23 cellular contexts compared by ENCODE assay signal in genomic region chr1:20276428-20276827, GRCh38. TPM values are rescaled to one million over a fixed set of nuclear protein-coding genes. Genes with fewer than 3 reads are reported as not detected.
DNase-seq lines count a peak whose midpoint lies in the region; ATAC-seq, FAIRE-seq and TF ChIP-seq lines count a peak whose summit lies in the region.
"Had no signal": no experiment of that assay in that cellular context is flagged by ENCODE, and none has a peak within 500 bp of the region (broad histone marks: within the 10 kb centered on the region; RNA-seq: fewer than 3 reads in every experiment).

No MANE protein-coding gene starts in this region.

- peaks cover 7% of the 10 kb centered on the region for H3K27me3 Mint-ChIP-seq in activated CD4-positive, alpha-beta T cell treated with anti-CD3 and anti-CD28 coated beads, Interleukin-2, amount 10 ng/mL, durations not matched to agents 7 days and 5 days

- 92% methylated on average over 6 of the region's 6 CpGs; no CpG with 5 or more reads in 1 of the 2 experiments for WGBS in H1 (ENCODE audit: extremely low coverage in 1 of 2, insufficient coverage in 1 of 2, insufficient read length in 1 of 2, insufficient replicate concordance in 2 of 2, low coverage in 1 of 2, low lambda C conversion rate in 2 of 2, missing lambda C conversion rate in 1 of 2), 2 experiments
- no CpG with 5 or more reads among the region's 6 CpGs for WGBS in neuronal stem cell (ENCODE audit: extremely low coverage in 2 of 2, insufficient read length in 2 of 2, insufficient replicate concordance in 1 of 2), 2 donors
- WGBS in smooth muscle cell (ENCODE audit: low lambda C conversion rate): 92% methylated on average over 6 of the region's 6 CpGs

- FAIRE-seq in H1 (lab: Jason Lieb, UNC): no peak
- FAIRE-seq: D721Med, G401.6, GM12891, GM19239 had no signal

- no peak overlapping the region for H3K56ac ChIP-seq in H1 (replicated peaks; ENCODE audit: insufficient read length, low read depth, low read length)

- ATAC-seq in Right ventricle myocardium superior (ENCODE audit: poor library complexity): no peak
- ATAC-seq: GM23338, HCT116 had no signal

- H4K8ac ChIP-seq in H1 (ENCODE audit: extremely low read depth, insufficient read depth, low read length) (no peak overlapping the region), neuronal stem cell (ENCODE audit: low read depth, low read length) (no peak overlapping the region)

- H4K20me1 ChIP-seq in H1 (replicated peaks in 1 of 2; ENCODE audit: control insufficient read depth in 1 of 2, insufficient read depth in 2 of 2, low read length in 2 of 2) (peaks cover 0 to 2% of the 10 kb centered on the region in 2 experiments), smooth muscle cell (ENCODE audit: low read depth) (no peaks in the 10 kb centered on the region)

- H3K4me3 ChIP-seq in H1 (ENCODE audit: extremely low read depth in 1 of 4, insufficient read depth in 2 of 4, low read depth in 3 of 4, low read length in 4 of 4) (no peak overlapping the region), neuronal stem cell (ENCODE audit: low read length in 2 of 2) (peak overlapping the region in 1 of 2 donors; percentile 8), SJCRH30 (no peak overlapping the region), smooth muscle cell (no peak overlapping the region)
- H3K4me3 ChIP-seq: GM23338 had no signal

- H2BK5ac ChIP-seq in H1 (ENCODE audit: low read depth, low read length): no peak overlapping the region
- no peak overlapping the region for H2BK5ac ChIP-seq in neuronal stem cell (ENCODE audit: low read length)

- H3K9ac ChIP-seq in H1 (replicated peaks in 1 of 4; ENCODE audit: extremely low read depth in 1 of 4, low read depth in 3 of 4, low read length in 3 of 4) (no peak overlapping the region), neuronal stem cell (ENCODE audit: low read depth, low read length, poor library complexity) (no peak overlapping the region), smooth muscle cell (ENCODE audit: low read depth) (no peak overlapping the region)

- H2BK12ac ChIP-seq in H1 (ENCODE audit: low read depth, low read length) (no peak overlapping the region), neuronal stem cell (ENCODE audit: low read length) (no peak overlapping the region)

- POLR2A ChIA-PET in activated CD4-positive, alpha-beta T cell treated with anti-CD3 and anti-CD28 coated beads, Interleukin-2, amount 10 ng/mL, durations not matched to agents 7 days and 5 days (lab: Charles Lee): no interaction called here
- POLR2A ChIA-PET in H1 (lab: Charles Lee; ENCODE audit: partially characterized antibody): interaction anchor here (1.3 kb wide), 1 partner anchor 24 kb away, joined by 3 read pairs; no protein-coding TSS in a partner anchor

- no peak for TF ChIP-seq RAD21 in H1 (IDR thresholded peaks at IDR 0.05 in 1 of 2, conservative IDR thresholded peaks at IDR 0.05 in 1 of 2; ENCODE audit: low read depth in 2 of 2, low read length in 2 of 2)

- H3K27me3 ChIP-seq in H1 (replicated peaks in 1 of 4; ENCODE audit: control insufficient read depth in 3 of 4, extremely low read depth in 1 of 4, insufficient read depth in 3 of 4, low read length in 3 of 4) (peaks cover 0 to 5% (median 0%) of the 10 kb centered on the region in 4 experiments; a peak in 3 of 7 replicates), neuronal stem cell (ENCODE audit: control insufficient read depth in 3 of 3, insufficient read depth in 3 of 3, low read depth in 1 of 3, low read length in 3 of 3) (peaks cover 0 to 5% (median 0%) of the 10 kb centered on the region in 3 experiments), SJCRH30 (no peaks in the 10 kb centered on the region; the same call in 1 of the 2 replicates), smooth muscle cell (ENCODE audit: low read depth) (no peaks in the 10 kb centered on the region)

- H3K79me1 ChIP-seq in H1 (ENCODE audit: low read depth, low read length): no peaks in the 10 kb centered on the region
- H3K79me1 ChIP-seq in neuronal stem cell (ENCODE audit: low read depth, low read length): no peaks in the 10 kb centered on the region

- H2BK120ac ChIP-seq in H1 (replicated peaks; ENCODE audit: low read depth, low read length): no peak overlapping the region
- no peak overlapping the region for H2BK120ac ChIP-seq in neuronal stem cell (ENCODE audit: low read depth, low read length)

- no peak overlapping the region for H3K4me3 Mint-ChIP-seq in activated CD4-positive, alpha-beta T cell treated with anti-CD3 and anti-CD28 coated beads, Interleukin-2, amount 10 ng/mL, durations not matched to agents 7 days and 5 days
- H3K4me3 Mint-ChIP-seq: CD4-positive, alpha-beta T cell; GM23338; HFFc6 had no signal

- TF ChIP-seq CTCF in H1 (IDR thresholded peaks at IDR 0.05; ENCODE audit: control extremely low read depth in 1 of 3, insufficient read depth in 1 of 3, low read depth in 1 of 3, low read length in 3 of 3) (no peak), smooth muscle cell (IDR thresholded peaks at IDR 0.05; ENCODE audit: borderline replicate concordance, insufficient read depth, poor library complexity, severe bottlenecking) (no peak)

- CTCF ChIA-PET in activated CD4-positive, alpha-beta T cell treated with anti-CD3 and anti-CD28 coated beads, Interleukin-2, amount 10 ng/mL, durations not matched to agents 7 days and 5 days (lab: Charles Lee): no interaction called here
- CTCF ChIA-PET in H1 (lab: Charles Lee; ENCODE audit: partially characterized antibody): interaction anchor here (0.7 to 1.4 kb wide), 4 partner anchors 14 to 694 kb away, joined by 3 to 4 read pairs (median 4); no protein-coding TSS in a partner anchor

- peaks cover 9% of the 10 kb centered on the region; the same call in 1 of the 2 replicates for H3K23me2 ChIP-seq in H1 (ENCODE audit: low read depth, low read length)

- H3K4me2 ChIP-seq in H1 (ENCODE audit: insufficient read depth in 1 of 2, low read depth in 2 of 2, low read length in 2 of 2): no peak overlapping the region
- no peak overlapping the region for H3K4me2 ChIP-seq in neuronal stem cell (ENCODE audit: insufficient read depth, low read length, poor library complexity, severe bottlenecking)
- no peak overlapping the region for H3K4me2 ChIP-seq in smooth muscle cell
- H3K4me2 ChIP-seq: GM23338 had no signal

- H3K36me3 ChIP-seq in H1 (ENCODE audit: control insufficient read depth in 2 of 4, insufficient read depth in 4 of 4, low read length in 3 of 4): no peaks in the 10 kb centered on the region
- no peaks in the 10 kb centered on the region for H3K36me3 ChIP-seq in neuronal stem cell (replicated peaks in 1 of 2; ENCODE audit: control insufficient read depth in 2 of 2, insufficient read depth in 2 of 2, low read length in 2 of 2)
- no peaks in the 10 kb centered on the region for H3K36me3 ChIP-seq in SJCRH30
- H3K36me3 ChIP-seq in smooth muscle cell (ENCODE audit: low read depth): no peaks in the 10 kb centered on the region

- no peak overlapping the region for H3K14ac ChIP-seq in H1 (ENCODE audit: insufficient read length)
- no peak overlapping the region for H3K14ac ChIP-seq in neuronal stem cell (ENCODE audit: low read length)

- H3K18ac ChIP-seq in H1 (ENCODE audit: extremely low read depth, low read length) (no peak overlapping the region), neuronal stem cell (ENCODE audit: low read length) (peak overlapping the region; percentile 7)

- no peak for TF ChIP-seq POLR2A in H1 (IDR thresholded peaks at IDR 0.05; ENCODE audit: control extremely low read depth in 1 of 2, low read depth in 2 of 2, low read length in 2 of 2)

- H3K36me3 Mint-ChIP-seq in activated CD4-positive, alpha-beta T cell treated with anti-CD3 and anti-CD28 coated beads, Interleukin-2, amount 10 ng/mL, durations not matched to agents 7 days and 5 days (ENCODE audit: low read depth): no peaks in the 10 kb centered on the region

- H3K27ac ChIP-seq in H1 (ENCODE audit: low read depth, low read length) (no peak overlapping the region), neuronal stem cell (replicated peaks; ENCODE audit: low read length) (no peak overlapping the region), SJCRH30 (no peak overlapping the region), smooth muscle cell (ENCODE audit: low read depth) (no peak overlapping the region)
- H3K27ac ChIP-seq: C4-2B, HL-60 had no signal

- no peaks in the 10 kb centered on the region for H3K79me2 ChIP-seq in H1 (ENCODE audit: control insufficient read depth in 1 of 2, insufficient read depth in 2 of 2, low read length in 2 of 2)
- no peaks in the 10 kb centered on the region for H3K79me2 ChIP-seq in smooth muscle cell (ENCODE audit: low read depth)

- H4K91ac ChIP-seq in H1 (replicated peaks; ENCODE audit: insufficient read length, low read length): no peak overlapping the region
- H4K91ac ChIP-seq in neuronal stem cell (ENCODE audit: low read depth, low read length, poor library complexity): no peak overlapping the region

- H2AFZ ChIP-seq in H1 (ENCODE audit: low read length): no peak overlapping the region
- no peak overlapping the region for H2AFZ ChIP-seq in neuronal stem cell (ENCODE audit: low read length)
- no peak overlapping the region for H2AFZ ChIP-seq in smooth muscle cell (ENCODE audit: low read depth)
- H2AFZ ChIP-seq: GM23338 had no signal

- no peaks in the 10 kb centered on the region for H3K9me3 ChIP-seq in H1 (ENCODE audit: insufficient read depth in 2 of 2, low read depth in 1 of 2, low read length in 1 of 2)
- H3K9me3 ChIP-seq in neuronal stem cell (replicated peaks in 1 of 2; ENCODE audit: control insufficient read depth in 2 of 2, insufficient read depth in 1 of 2, low read depth in 1 of 2, low read length in 2 of 2): no peaks in the 10 kb centered on the region
- H3K9me3 ChIP-seq in SJCRH30 (replicated peaks): no peaks in the 10 kb centered on the region
- no peaks in the 10 kb centered on the region for H3K9me3 ChIP-seq in smooth muscle cell (replicated peaks; ENCODE audit: low read depth)
- H3K9me3 ChIP-seq: Caco-2 had no signal

- no peak overlapping the region for H3K23ac ChIP-seq in H1 (ENCODE audit: insufficient read length)
- no peak overlapping the region for H3K23ac ChIP-seq in neuronal stem cell (ENCODE audit: low read depth, low read length, poor library complexity)

- H3K27ac Mint-ChIP-seq in activated CD4-positive, alpha-beta T cell treated with anti-CD3 and anti-CD28 coated beads, Interleukin-2, amount 10 ng/mL, durations not matched to agents 7 days and 5 days: peak overlapping the region; percentile 34
- H3K27ac Mint-ChIP-seq: CD4-positive, alpha-beta T cell; GM23338; HFFc6 had no signal

- H3K4me1 Mint-ChIP-seq in activated CD4-positive, alpha-beta T cell treated with anti-CD3 and anti-CD28 coated beads, Interleukin-2, amount 10 ng/mL, durations not matched to agents 7 days and 5 days: no peaks in the 10 kb centered on the region

- TF ChIP-seq EP300 in H1 (IDR thresholded peaks at IDR 0.05; ENCODE audit: borderline replicate concordance in 1 of 2, low read depth in 2 of 2, low read length in 2 of 2): no peak

- H2BK20ac ChIP-seq in H1 (ENCODE audit: low read length): no peak overlapping the region

- H4K5ac ChIP-seq in H1 (ENCODE audit: insufficient read length, low read depth, low read length): no peak overlapping the region

- H3K4me1 ChIP-seq in H1 (replicated peaks in 1 of 4; ENCODE audit: control insufficient read depth in 3 of 4, insufficient read depth in 4 of 4, low read length in 3 of 4) (peaks cover 3 to 12% (median 8%) of the 10 kb centered on the region in 4 experiments), neuronal stem cell (ENCODE audit: control insufficient read depth in 2 of 2, insufficient read depth in 1 of 2, low read depth in 1 of 2, low read length in 2 of 2) (peaks cover 0 to 20% of the 10 kb centered on the region in 2 donors), SJCRH30 (peaks cover 4% of the 10 kb centered on the region; the same call in 1 of the 2 replicates), smooth muscle cell (ENCODE audit: low read depth) (peaks cover 14% of the 10 kb centered on the region)
- H3K4me1 ChIP-seq: Caco-2 had no signal

- no peaks in the 10 kb centered on the region for H3F3A ChIP-seq in smooth muscle cell (ENCODE audit: low read depth)

- intact Hi-C loops in Right ventricle myocardium superior (cut with DNase I): no loop called here

- no peaks in the 10 kb centered on the region for H3K9me3 Mint-ChIP-seq in activated CD4-positive, alpha-beta T cell treated with anti-CD3 and anti-CD28 coated beads, Interleukin-2, amount 10 ng/mL, durations not matched to agents 7 days and 5 days
- H3K9me3 Mint-ChIP-seq: CD4-positive, alpha-beta T cell; GM23338; HFFc6 had no signal

- H2BK15ac ChIP-seq in H1 (ENCODE audit: low read length) (0 out of 2 replicates have a peak overlapping the region, but pooled peaks have one; percentile 50), neuronal stem cell (ENCODE audit: low read length) (peak overlapping the region; percentile 23)

- no peak overlapping the region for H2AK5ac ChIP-seq in H1 (ENCODE audit: low read depth, low read length)
- H2AK5ac ChIP-seq in neuronal stem cell (ENCODE audit: low read depth, low read length): no peak overlapping the region

- H3K4ac ChIP-seq in H1 (replicated peaks; ENCODE audit: insufficient read length, low read depth, low read length): no peak overlapping the region
- H3K4ac ChIP-seq in neuronal stem cell (ENCODE audit: low read length): no peak overlapping the region

- no peak for DNase-seq in activated CD4-positive, alpha-beta T cell treated with anti-CD3 and anti-CD28 coated beads, Interleukin-2, amount 10 ng/mL, durations not matched to agents 7 days and 5 days
- no peak for DNase-seq in activated CD4-positive, alpha-beta T cell treated with anti-CD3 and anti-CD28 coated beads for 48 hours
- DNase-seq in H1 (ENCODE audit: low read depth in 1 of 2, low spot score in 2 of 2) (no peak), neuronal stem cell (ENCODE audit: low spot score) (no peak), SJCRH30 (no peak), smooth muscle cell (lab: John Stamatoyannopoulos, UW; ENCODE audit: unreplicated experiment) (no peak), Right ventricle myocardium superior (no peak)
- DNase-seq: 8988T; Caco-2; CD4-positive, alpha-beta T cell; H7; HFFc6 had no signal

RNA-seq across cellular contexts. Expression of gene VWA5B1, which starts 14.2 kb away (rescaled TPM):
- under 1 TPM in 1 of 2 experiments, not detected in 1; 0.15 TPM for total RNA-seq in activated CD4-positive, alpha-beta T cell treated with anti-CD3 and anti-CD28 coated beads, Interleukin-2, amount 10 ng/mL, durations not matched to agents 7 days and 5 days
- total RNA-seq in H1 (2021; fragmentation: NEBNext Ultra II Directional; extraction: Animal tissue kit (Norgen Biotek cat#: 25700)): 0.78 and 2.3 TPM in 2 replicates
- 0.54 and 1.3 TPM in 2 replicates for polyA plus RNA-seq in H1 (2011; rRNA removed)
- polyA plus RNA-seq in H1 (2011; cell fraction: cytosol; rRNA removed): 0.97 TPM
- 7.3 TPM for polyA plus RNA-seq in H1 (2011; cell fraction: nucleus; rRNA removed)
- 0.64 to 1.0 TPM (median 0.72 TPM) in 4 replicates for polyA plus RNA-seq in H1 (2012, experiment 1 of 2)
- 0.22 TPM for polyA plus RNA-seq in H1 (2012, experiment 2 of 2)
- polyA plus RNA-seq in H1 (2013, experiment 1 of 2): 0.34 TPM
- polyA plus RNA-seq in H1 (2013, experiment 2 of 2): 0.33 TPM
- polyA minus RNA-seq in H1 (2011; rRNA and poly(A)+ RNA removed): 1.2 and 1.7 TPM in 2 replicates
- 0.88 TPM for polyA minus RNA-seq in H1 (2011; cell fraction: cytosol; rRNA and poly(A)+ RNA removed)
- polyA minus RNA-seq in H1 (2011; cell fraction: nucleus; rRNA and poly(A)+ RNA removed): 2.9 TPM
- polyA plus RNA-seq in neuronal stem cell (2013, experiment 1 of 2): 0.14 TPM
- polyA plus RNA-seq in neuronal stem cell (2013, experiment 2 of 2): 0.15 TPM
- total RNA-seq in SJCRH30 (2014; rRNA removed; shearing (Covaris generic)): not detected in 2 replicates
- not detected in 2 replicates for total RNA-seq in smooth muscle cell
- polyA plus RNA-seq in smooth muscle cell: not detected in 2 replicates
- 0.13 TPM for total RNA-seq in Right ventricle myocardium superior
- total RNA-seq: A673, Caco-2, HFFc6, HT1080 had no signal
- polyA plus RNA-seq: AG04450 had no signal
